In the genomic region with DNA sequence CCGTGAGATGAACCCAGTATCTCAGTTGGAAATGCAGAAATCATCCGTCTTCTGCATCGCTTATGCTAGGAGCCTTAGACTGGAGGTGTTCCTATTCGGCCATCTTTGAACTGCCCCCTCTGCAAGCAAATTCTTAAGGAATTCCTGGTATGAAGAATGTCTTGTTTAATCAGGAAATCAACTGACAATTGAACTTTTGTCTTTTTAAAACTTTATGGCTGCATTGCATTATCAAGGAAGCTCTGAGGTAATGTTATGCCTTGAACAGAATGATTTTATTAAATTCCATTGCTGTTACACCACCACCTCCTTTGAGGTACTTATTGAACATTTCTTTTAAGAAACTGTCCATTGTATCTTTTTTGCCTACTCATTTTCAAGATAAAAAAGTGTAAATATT, we compare ENCODE assay signal across 16 cellular contexts.
"Had no signal": no experiment of that assay in that cellular context is flagged by ENCODE, and none has a peak within 500 bp of the region (broad histone marks: within the 10 kb centered on the region; RNA-seq: fewer than 3 reads in every experiment).

No MANE protein-coding gene starts in this region.

- H3K27me3 Mint-ChIP-seq: activated CD4-positive, alpha-beta T cell treated with anti-CD3 and anti-CD28 coated beads, Interleukin-2, amount 10 ng/mL, durations not matched to agents 7 days and 5 days; dendritic cell treated with granulocyte-macrophage colony-stimulating factor and Interleukin-4, amounts not matched to agents 40 ng/mL and 50 ng/mL, for 4 days had no signal

- H3K9me3 ChIP-seq: thyroid gland had no signal

- H3K27me3 ChIP-seq: hepatocyte, left lung, thyroid gland had no signal

- FAIRE-seq: keratinocyte had no signal

- H3K27ac ChIP-seq: hepatocyte, left lung, thyroid gland had no signal

- H3K4me1 ChIP-seq: left lung, thyroid gland had no signal

- H3K4me1 Mint-ChIP-seq: activated CD4-positive, alpha-beta T cell treated with anti-CD3 and anti-CD28 coated beads, Interleukin-2, amount 10 ng/mL, durations not matched to agents 7 days and 5 days; nephron progenitor cell had no signal

- H3K4me3 Mint-ChIP-seq: activated CD4-positive, alpha-beta T cell treated with anti-CD3 and anti-CD28 coated beads, Interleukin-2, amount 10 ng/mL, durations not matched to agents 7 days and 5 days; activated naive CD4-positive, alpha-beta T cell treated with anti-CD3 and anti-CD28 coated beads for 36 hours; activated T-cell treated with anti-CD3 and anti-CD28 coated beads, Interleukin-2, amount 50 U/mL, for 4 hours; dendritic cell treated with granulocyte-macrophage colony-stimulating factor and Interleukin-4, amounts not matched to agents 40 ng/mL and 50 ng/mL, for 4 days; nephron progenitor cell; T-helper 1 cell treated with Interleukin-12 subunit alpha and Interleukin-12 subunit beta and Interleukin-4 antibody, amounts not matched to agents 30 μg/mL and 1 μg/mL, for 36 hours had no signal

- H3K79me2 ChIP-seq: hepatocyte had no signal

- DNase-seq: activated CD4-positive, alpha-beta T cell treated with anti-CD3 and anti-CD28 coated beads, Interleukin-2, amount 10 ng/mL, durations not matched to agents 7 days and 5 days; activated CD8-positive, alpha-beta memory T cell treated with anti-CD3 and anti-CD28 coated beads, Interleukin-2, amount 50 U/mL, for 4 hours; activated naive CD4-positive, alpha-beta T cell treated with anti-CD3 and anti-CD28 coated beads for 36 hours; activated T-cell treated with anti-CD3 and anti-CD28 coated beads, Interleukin-2, amount 50 U/mL, for 4 hours; effector memory CD4-positive, alpha-beta T cell; nephron progenitor cell; stimulated activated CD4-positive, alpha-beta T cell treated with anti-CD3 and anti-CD28 coated beads, Interleukin-2, amount 100 ng/mL, for 24 hours; stimulated activated naive CD4-positive, alpha-beta T cell treated with Interleukin-2 at 50 U/mL for 16 hours; thyroid gland had no signal

- H3K36me3 ChIP-seq: left lung, thyroid gland had no signal

- H3K27ac Mint-ChIP-seq: activated CD4-positive, alpha-beta T cell treated with anti-CD3 and anti-CD28 coated beads, Interleukin-2, amount 10 ng/mL, durations not matched to agents 7 days and 5 days; activated naive CD4-positive, alpha-beta T cell treated with anti-CD3 and anti-CD28 coated beads for 36 hours; dendritic cell treated with granulocyte-macrophage colony-stimulating factor and Interleukin-4, amounts not matched to agents 40 ng/mL and 50 ng/mL, for 4 days; nephron progenitor cell; T-helper 1 cell treated with Interleukin-12 subunit alpha and Interleukin-12 subunit beta and Interleukin-4 antibody, amounts not matched to agents 30 μg/mL and 1 μg/mL, for 36 hours had no signal

- H3K4me3 ChIP-seq: hepatocyte, left lung, thyroid gland had no signal

- H2AFZ ChIP-seq: hepatocyte had no signal

- ATAC-seq: activated CD4-positive, CD25-positive, alpha-beta regulatory T cell treated with anti-CD3 and anti-CD28 coated beads, Interleukin-2, amount 50 U/mL, for 24 hours; activated T-cell treated with anti-CD3 and anti-CD28 coated beads, Interleukin-2, amount 50 U/mL, for 4 hours; left lung; right cardiac atrium had no signal

- H3K4me2 ChIP-seq: hepatocyte had no signal
